ENCODE assay signal across 13 cellular contexts in the genomic region with DNA sequence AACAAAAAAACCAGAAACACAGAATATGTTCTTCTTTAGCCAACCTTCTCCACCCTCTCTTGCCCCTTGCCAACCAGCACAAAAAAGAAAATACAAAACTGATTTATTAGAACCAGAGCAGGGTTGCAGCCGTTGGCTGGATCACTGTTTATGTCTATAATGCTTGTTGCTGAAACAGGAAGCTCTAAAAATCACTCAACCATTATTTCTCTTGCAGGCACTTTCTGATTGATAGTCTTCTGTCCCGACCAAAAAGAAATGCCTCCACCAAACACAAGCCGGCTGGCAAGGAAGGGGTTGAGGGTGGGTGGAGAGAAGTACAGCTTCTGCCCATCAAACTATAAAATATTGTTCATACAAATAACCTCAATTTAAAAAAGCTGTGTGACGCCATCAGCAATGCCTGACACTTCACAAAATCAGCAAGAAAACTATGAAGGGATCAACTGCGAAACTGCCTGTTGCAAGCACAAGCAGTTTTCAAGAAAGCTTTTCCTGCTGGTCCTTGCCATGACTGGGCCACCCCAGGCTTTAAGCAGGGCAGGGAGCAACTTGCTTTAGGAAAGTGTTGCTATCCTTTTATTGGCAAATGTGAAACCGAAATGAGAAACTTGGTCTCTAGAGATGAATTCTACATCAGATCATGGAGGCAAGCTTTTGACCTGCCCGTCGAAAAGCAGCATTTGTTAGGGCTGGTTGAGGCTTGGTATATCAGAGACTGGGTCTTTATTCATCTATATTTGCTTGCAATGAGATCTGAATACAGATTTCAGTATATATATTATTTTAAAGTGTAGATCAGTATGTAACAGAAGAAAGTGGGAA.
DNase-seq lines count a peak whose midpoint lies in the region; ATAC-seq, FAIRE-seq and TF ChIP-seq lines count a peak whose summit lies in the region.
"Had no signal": no experiment of that assay in that cellular context is flagged by ENCODE, and none has a peak within 500 bp of the region (broad histone marks: within the 10 kb centered on the region; RNA-seq: fewer than 3 reads in every experiment).

No MANE protein-coding gene starts in this region.

- H3K9me3 Mint-ChIP-seq in stimulated activated naive B cell treated with anti-CD40 and anti-IgM and Interleukin-4, amounts not matched to agents 10 μg/mL and 1 μg/mL and 100 μg/mL, for 72 hours = no peaks in the 10 kb centered on the region

- DNase-seq in NOMO-1 (lab: John Stamatoyannopoulos, UW; ENCODE audit: unreplicated experiment in 2 of 2) (peak; percentile 41 to 62), NOMO-1 treated with dmso at 0.1 percent for 144 hours (lab: John Stamatoyannopoulos, UW; ENCODE audit: unreplicated experiment) (no peak), GM12891 (ENCODE audit: insufficient read length, low spot score) (no peak)
- DNase-seq in stimulated activated naive B cell treated with anti-CD40 and anti-IgM and Interleukin-4, amounts not matched to agents 10 μg/mL and 1 μg/mL and 100 μg/mL, for 72 hours = no peak
- DNase-seq in activated effector memory CD4-positive, alpha-beta T cell treated with Interleukin-2 at 50 U/mL for 16 hours = no peak
- DNase-seq: cortex of kidney, hippocampal formation, NCI-H146, SJCRH30 had no signal

- no peaks in the 10 kb centered on the region for H3K27me3 Mint-ChIP-seq in stimulated activated naive B cell treated with anti-CD40 and anti-IgM and Interleukin-4, amounts not matched to agents 10 μg/mL and 1 μg/mL and 100 μg/mL, for 72 hours

- TF ChIP-seq CTCF in VCaP (conservative IDR thresholded peaks at IDR 0.05) = no peak

- no peak for TF ChIP-seq POLR2A in GM12891 (IDR thresholded peaks at IDR 0.05; ENCODE audit: low read depth, low read length)

- H3K36me3 Mint-ChIP-seq in stimulated activated naive B cell treated with anti-CD40 and anti-IgM and Interleukin-4, amounts not matched to agents 10 μg/mL and 1 μg/mL and 100 μg/mL, for 72 hours = peaks cover 42 to 58% of the 10 kb centered on the region in 2 donors

- peak; percentile 51 for ATAC-seq in HG02642 (IDR thresholded peaks at IDR 0.05; ENCODE audit: poor library complexity, unreplicated experiment)
- ATAC-seq in stimulated activated naive B cell treated with anti-CD40 and anti-IgM and Interleukin-4, amounts not matched to agents 10 μg/mL and 1 μg/mL and 100 μg/mL, for 72 hours (replicated peaks) = peak; percentile 73 to 81
- ATAC-seq in GM21825 (IDR thresholded peaks at IDR 0.05; ENCODE audit: unreplicated experiment) = no peak
- ATAC-seq: A549 had no signal

- H3K4me3 Mint-ChIP-seq in stimulated activated naive B cell treated with anti-CD40 and anti-IgM and Interleukin-4, amounts not matched to agents 10 μg/mL and 1 μg/mL and 100 μg/mL, for 72 hours = peak overlapping the region; percentile 42 to 60

- FAIRE-seq in GM12891 (lab: Jason Lieb, UNC) = no peak
- FAIRE-seq: A549 had no signal

- H3K27ac ChIP-seq in VCaP = peak overlapping the region; percentile 87
- H3K27ac ChIP-seq: A549, SJCRH30 had no signal

- peaks cover 23 to 42% of the 10 kb centered on the region in 2 donors for H3K4me1 Mint-ChIP-seq in stimulated activated naive B cell treated with anti-CD40 and anti-IgM and Interleukin-4, amounts not matched to agents 10 μg/mL and 1 μg/mL and 100 μg/mL, for 72 hours

- H3K27ac Mint-ChIP-seq in stimulated activated naive B cell treated with anti-CD40 and anti-IgM and Interleukin-4, amounts not matched to agents 10 μg/mL and 1 μg/mL and 100 μg/mL, for 72 hours = peak overlapping the region; percentile 56

TF ChIP-seq in GM12891, 5 proteins besides CTCF, POLR2A, EP300 and RAD21:
- TF ChIP-seq SPI1 (IDR thresholded peaks at IDR 0.05; ENCODE audit: low read depth, low read length) (no peak), TAF1 (IDR thresholded peaks at IDR 0.05; ENCODE audit: low read depth, low read length) (no peak), POU2F2 (IDR thresholded peaks at IDR 0.05; ENCODE audit: low read depth, low read length) (no peak), PAX5 (IDR thresholded peaks at IDR 0.05; ENCODE audit: insufficient read depth, low read length, severe bottlenecking) (no peak), POLR2AphosphoS5 (IDR thresholded peaks at IDR 0.05; ENCODE audit: low read depth, low read length) (no peak)

Comparison
In these comparisons a context has a peak if more than half of its experiments do, and no peak if none do; other contexts are left out.
1. DNase-seq: peak in NOMO-1 (2 of 2); none in NOMO-1 treated with dmso at 0.1 percent for 144 hours (single experiment), stimulated activated naive B cell treated with anti-CD40 and anti-IgM and Interleukin-4, amounts not matched to agents 10 μg/mL and 1 μg/mL and 100 μg/mL, for 72 hours (single experiment), GM12891 (single experiment) and activated effector memory CD4-positive, alpha-beta T cell treated with Interleukin-2 at 50 U/mL for 16 hours (single experiment).